In the genomic region with DNA sequence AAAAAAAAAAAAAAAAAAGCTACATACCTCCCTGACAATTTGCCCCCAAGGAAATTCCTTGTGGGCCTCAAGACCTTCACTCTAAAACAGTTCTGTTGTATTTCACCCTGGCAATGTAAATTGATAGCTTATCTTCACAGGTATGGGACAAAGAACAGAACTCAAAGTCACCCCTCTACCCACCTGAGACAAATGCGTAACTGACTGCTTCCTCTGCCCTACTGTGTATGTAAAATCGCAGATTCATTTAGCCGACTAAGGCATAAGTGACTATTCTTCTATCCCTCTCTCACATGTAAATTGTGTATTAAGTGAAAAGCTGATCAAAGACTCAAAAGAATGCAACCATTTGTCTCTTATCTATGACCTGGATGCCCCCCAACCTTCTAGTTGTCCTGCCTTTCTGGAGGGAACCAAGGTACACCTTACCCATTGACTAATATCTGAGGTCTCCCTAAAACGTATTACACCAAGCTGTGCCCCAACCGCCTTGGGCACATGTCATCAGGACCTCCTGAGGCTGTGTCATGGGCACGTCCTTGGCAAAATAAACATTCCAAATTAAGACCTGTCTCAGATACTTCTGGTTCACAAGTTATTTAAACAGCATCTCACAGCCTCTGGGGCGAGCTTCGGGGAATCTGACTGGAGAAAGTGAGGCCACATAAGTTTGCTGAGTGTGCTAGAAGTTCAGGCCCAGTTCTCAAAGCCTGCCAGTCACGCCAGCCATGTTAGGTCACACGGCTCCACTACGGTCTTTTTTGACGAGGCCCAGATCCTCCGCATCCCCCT, we compare ENCODE assay signal across 8 cellular contexts. TPM values are rescaled to one million over a fixed set of nuclear protein-coding genes. Genes with fewer than 3 reads are reported as not detected.
DNase-seq lines count a peak whose midpoint lies in the region; ATAC-seq and TF ChIP-seq lines count a peak whose summit lies in the region.

No MANE protein-coding gene starts in this region.

- H3K9me3 ChIP-seq in SJSA1 (replicated peaks) = no peaks in the 10 kb centered on the region

- no peak for TF ChIP-seq CTCF in omental fat pad (IDR thresholded peaks at IDR 0.05)

- ATAC-seq in HG02642 (IDR thresholded peaks at IDR 0.05; ENCODE audit: poor library complexity, unreplicated experiment) = peak; percentile 15
- peak; percentile 18 for ATAC-seq in omental fat pad (ENCODE audit: low FRiP score)

- DNase-seq in NCI-H146 treated with DMSO at 0.1 percent for 48 hours (lab: John Stamatoyannopoulos, UW; ENCODE audit: unreplicated experiment) (peak; percentile 40), NCI-H146 (lab: John Stamatoyannopoulos, UW) (no peak), SJSA1 (ENCODE audit: low read depth in 1 of 2, low spot score in 2 of 2) (no peak), epithelial cell of prostate (ENCODE audit: low read depth, low spot score) (no peak), omental fat pad (ENCODE audit: low spot score) (peak; percentile 39), cerebellar nuclear complex (lab: John Stamatoyannopoulos, UW) (no peak), ureter (ENCODE audit: low spot score) (no peak)

- H3K27ac ChIP-seq in SJSA1 = peak overlapping the region; percentile 86
- peak overlapping the region; percentile 84 for H3K27ac ChIP-seq in epithelial cell of prostate

- H3K27me3 ChIP-seq in SJSA1 (replicated peaks) = no peaks in the 10 kb centered on the region

- peaks cover 31% of the 10 kb centered on the region for H3K36me3 ChIP-seq in SJSA1

- H3K4me1 ChIP-seq in SJSA1 (replicated peaks) = peaks cover 11% of the 10 kb centered on the region

- H3K4me3 ChIP-seq in SJSA1 = peak overlapping the region; percentile 79

RNA-seq across cellular contexts. Expression of gene TBCA, which starts 1.0 kb away (rescaled TPM):
- total RNA-seq in SJSA1 (2014; rRNA removed; shearing (Covaris generic)) = 167 and 300 TPM in 2 replicates
- total RNA-seq in omental fat pad = 100 to 1,000 TPM in 3 of 4 donors, 10 to 100 TPM in 1; 81.5 to 170 (median 119) TPM
- 133 TPM for total RNA-seq in ureter

Comparison
In these comparisons a context has a peak if more than half of its experiments do, and no peak if none do; other contexts are left out.
1. DNase-seq: peak in NCI-H146 treated with DMSO at 0.1 percent for 48 hours (single experiment) and omental fat pad (single experiment); none in NCI-H146 (single experiment), SJSA1 (0 of 2), epithelial cell of prostate (single experiment), cerebellar nuclear complex (0 of 2) and ureter (single experiment).